In the genomic region with DNA sequence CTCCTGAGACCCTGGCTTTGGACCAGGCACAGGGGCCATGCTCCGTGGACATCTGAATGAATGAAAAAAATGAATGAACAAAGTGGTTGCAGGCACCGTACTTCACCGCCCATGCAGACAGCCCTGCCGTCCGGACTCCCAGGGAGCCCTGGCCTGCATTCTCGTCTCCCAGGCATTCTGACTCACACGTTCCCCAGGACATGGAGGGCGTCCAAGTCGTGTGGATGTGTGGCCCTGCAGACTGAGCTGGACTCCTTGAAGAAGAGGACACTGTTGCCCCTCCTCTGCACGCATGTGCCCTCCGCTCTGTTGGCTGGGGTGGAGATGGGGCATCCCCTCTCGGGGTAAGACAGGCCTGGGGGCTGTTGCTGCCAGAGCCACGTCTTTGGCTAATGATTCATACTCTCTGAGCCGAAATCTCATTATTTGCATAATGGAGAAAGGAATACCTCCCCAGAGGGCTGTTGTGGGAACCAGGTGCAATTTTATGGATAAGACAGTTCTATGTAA, we compare ENCODE assay signal across 9 cellular contexts. TPM values are rescaled to one million over a fixed set of nuclear protein-coding genes. Genes with fewer than 3 reads are reported as not detected.
DNase-seq lines count a peak whose midpoint lies in the region; ATAC-seq and TF ChIP-seq lines count a peak whose summit lies in the region.
"Had no signal": no experiment of that assay in that cellular context is flagged by ENCODE, and none has a peak within 500 bp of the region (broad histone marks: within the 10 kb centered on the region; RNA-seq: fewer than 3 reads in every experiment).

No MANE protein-coding gene starts in this region.

- H3K27ac Mint-ChIP-seq in GM23338: no peak overlapping the region

- H3K9me2 ChIP-seq in PC-9 (ENCODE audit: insufficient read depth): no peaks in the 10 kb centered on the region
- no peaks in the 10 kb centered on the region for H3K9me2 ChIP-seq in GM23338 (ENCODE audit: insufficient read depth)

- ATAC-seq in GM18858 (IDR thresholded peaks at IDR 0.05; ENCODE audit: unreplicated experiment) (no peak), GM18861 (IDR thresholded peaks at IDR 0.05; ENCODE audit: unreplicated experiment) (no peak), GM23338 (no peak)

- intact Hi-C loops in PC-9 (cut with micrococcal nuclease; ENCODE audit: unreplicated experiment): loop anchor here (1.0 to 10.0 kb wide), 4 partner anchors 49 to 121 kb away; partner anchors contain the start of gene RTL6

- DNase-seq in G401 (ENCODE audit: low spot score): peak; percentile 11
- peak; percentile 89 to 94 for DNase-seq in PC-9
- DNase-seq in glomerular visceral epithelial cell (ENCODE audit: extremely low spot score): peak; percentile 98
- peak; percentile 65 for DNase-seq in retinal pigment epithelial cell (ENCODE audit: low read depth)
- DNase-seq in activated naive CD4-positive, alpha-beta T cell treated with anti-CD3 and anti-CD28 coated beads, Interleukin-2, amount 50 U/mL, for 16 hours: no peak
- DNase-seq in GM23338 (ENCODE audit: low spot score): no peak
- DNase-seq: NCI-H774 had no signal

- POLR2A ChIA-PET in PC-9 (lab: Charles Lee; ENCODE audit: unreplicated experiment): no interaction called here

- peaks cover 2% of the 10 kb centered on the region for H3K27me3 Mint-ChIP-seq in GM23338 (ENCODE audit: insufficient read depth, low read depth, poor library complexity)

- no peaks in the 10 kb centered on the region; the same call in none of the 3 replicates for H3K4me1 Mint-ChIP-seq in GM23338

- H3F3A ChIP-seq in PC-9 (ENCODE audit: insufficient read depth, low read depth) (peaks cover 55% of the 10 kb centered on the region), GM23338 (replicated peaks; ENCODE audit: low read depth) (no peaks in the 10 kb centered on the region)

- H3K4me2 ChIP-seq in PC-9 (peak overlapping the region; percentile 77), GM23338 (no peak overlapping the region)

- no peak overlapping the region for H3K4me3 Mint-ChIP-seq in GM23338

- H4K20me1 ChIP-seq in PC-9 (ENCODE audit: insufficient read depth) (no peaks in the 10 kb centered on the region), GM23338 (replicated peaks; ENCODE audit: insufficient read depth) (no peaks in the 10 kb centered on the region)

- CTCF ChIA-PET in PC-9 (lab: Charles Lee): no interaction called here

- no peaks in the 10 kb centered on the region; the same call in 2 of the 3 replicates for H3K36me3 Mint-ChIP-seq in GM23338 (ENCODE audit: low read depth)

- H3K79me2 ChIP-seq in PC-9 (ENCODE audit: low read depth) (no peaks in the 10 kb centered on the region), GM23338 (replicated peaks; ENCODE audit: insufficient read depth) (no peaks in the 10 kb centered on the region)

- peak overlapping the region; percentile 24; the same call in 1 of the 2 replicates for H3K4me3 ChIP-seq in PC-9
- no peak overlapping the region for H3K4me3 ChIP-seq in retinal pigment epithelial cell (ENCODE audit: low read length)
- no peak overlapping the region for H3K4me3 ChIP-seq in GM23338

- no TSS peak for BruUV-seq in PC-9 (replicated peaks; lab: Mats Ljungman, UMichigan)

- H2AFZ ChIP-seq in PC-9 (no peak overlapping the region; the same call in 1 of the 2 replicates), GM23338 (no peak overlapping the region)

- H3K36me3 ChIP-seq in PC-9 (ENCODE audit: low read depth) (no peaks in the 10 kb centered on the region), GM23338 (ENCODE audit: insufficient read depth) (no peaks in the 10 kb centered on the region)

- peaks cover 4% of the 10 kb centered on the region for H3K9me3 Mint-ChIP-seq in GM23338

- in situ Hi-C loops in G401 (cut with HindIII; ENCODE audit: low sequenced_read_pairs): no loop called here

- no peak for TF ChIP-seq CTCF in PC-9 (conservative IDR thresholded peaks at IDR 0.05)
- TF ChIP-seq CTCF in retinal pigment epithelial cell (conservative IDR thresholded peaks at IDR 0.05; ENCODE audit: low read depth, low read length): no peak
- no peak for TF ChIP-seq CTCF in GM23338 (conservative IDR thresholded peaks at IDR 0.05; ENCODE audit: low read depth in 2 of 2)

- H3K9me3 ChIP-seq in PC-9 (ENCODE audit: insufficient read depth, low read depth): no peaks in the 10 kb centered on the region; the same call in 1 of the 2 replicates

- H3K4me1 ChIP-seq in PC-9 (replicated peaks; ENCODE audit: insufficient read depth): peaks cover 72% of the 10 kb centered on the region
- H3K4me1 ChIP-seq in GM23338 (ENCODE audit: insufficient read depth): no peaks in the 10 kb centered on the region

- peak overlapping the region; percentile 89 for H3K27ac ChIP-seq in PC-9
- no peak overlapping the region for H3K27ac ChIP-seq in GM23338 (ENCODE audit: low read depth)

- no peaks in the 10 kb centered on the region for H3K27me3 ChIP-seq in PC-9 (ENCODE audit: insufficient read depth, low read depth)
- H3K27me3 ChIP-seq in GM23338 (ENCODE audit: insufficient read depth): no peaks in the 10 kb centered on the region

TF ChIP-seq in GM23338, 12 proteins besides CTCF, POLR2A, EP300 and RAD21 (continues in another document):
- no peak for TF ChIP-seq ZNF331 (CRISPR knock-in tag; IDR thresholded peaks at IDR 0.05; ENCODE audit: low read depth)
- TF ChIP-seq, protein P1, sequence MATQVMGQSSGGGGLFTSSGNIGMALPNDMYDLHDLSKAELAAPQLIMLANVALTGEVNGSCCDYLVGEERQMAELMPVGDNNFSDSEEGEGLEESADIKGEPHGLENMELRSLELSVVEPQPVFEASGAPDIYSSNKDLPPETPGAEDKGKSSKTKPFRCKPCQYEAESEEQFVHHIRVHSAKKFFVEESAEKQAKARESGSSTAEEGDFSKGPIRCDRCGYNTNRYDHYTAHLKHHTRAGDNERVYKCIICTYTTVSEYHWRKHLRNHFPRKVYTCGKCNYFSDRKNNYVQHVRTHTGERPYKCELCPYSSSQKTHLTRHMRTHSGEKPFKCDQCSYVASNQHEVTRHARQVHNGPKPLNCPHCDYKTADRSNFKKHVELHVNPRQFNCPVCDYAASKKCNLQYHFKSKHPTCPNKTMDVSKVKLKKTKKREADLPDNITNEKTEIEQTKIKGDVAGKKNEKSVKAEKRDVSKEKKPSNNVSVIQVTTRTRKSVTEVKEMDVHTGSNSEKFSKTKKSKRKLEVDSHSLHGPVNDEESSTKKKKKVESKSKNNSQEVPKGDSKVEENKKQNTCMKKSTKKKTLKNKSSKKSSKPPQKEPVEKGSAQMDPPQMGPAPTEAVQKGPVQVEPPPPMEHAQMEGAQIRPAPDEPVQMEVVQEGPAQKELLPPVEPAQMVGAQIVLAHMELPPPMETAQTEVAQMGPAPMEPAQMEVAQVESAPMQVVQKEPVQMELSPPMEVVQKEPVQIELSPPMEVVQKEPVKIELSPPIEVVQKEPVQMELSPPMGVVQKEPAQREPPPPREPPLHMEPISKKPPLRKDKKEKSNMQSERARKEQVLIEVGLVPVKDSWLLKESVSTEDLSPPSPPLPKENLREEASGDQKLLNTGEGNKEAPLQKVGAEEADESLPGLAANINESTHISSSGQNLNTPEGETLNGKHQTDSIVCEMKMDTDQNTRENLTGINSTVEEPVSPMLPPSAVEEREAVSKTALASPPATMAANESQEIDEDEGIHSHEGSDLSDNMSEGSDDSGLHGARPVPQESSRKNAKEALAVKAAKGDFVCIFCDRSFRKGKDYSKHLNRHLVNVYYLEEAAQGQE (IDR thresholded peaks at IDR 0.05; ENCODE audit: unreplicated experiment): no peak

RNA-seq across cellular contexts. Expression of gene RTL6, which starts 49.7 kb away (rescaled TPM):
- total RNA-seq in G401 (2014; rRNA removed; shearing (Covaris generic)): 11.4 and 12.3 TPM in 2 replicates
- total RNA-seq in PC-9 (2021): 25.0 and 25.1 TPM in 2 replicates
- 21.4 and 28.8 TPM in 2 replicates for total RNA-seq in GM23338 (2014; rRNA removed; shearing (Covaris generic))
- polyA plus RNA-seq in GM23338 (2016; fragmentation: Nextera tagmentation; extraction: Ambion mirVana): 7.7 and 8.2 TPM in 2 replicates

Comparison
In these comparisons a context has a peak if more than half of its experiments do, and no peak if none do; other contexts are left out.
1. DNase-seq: peak in G401 (single experiment), PC-9 (2 of 2), glomerular visceral epithelial cell (single experiment) and retinal pigment epithelial cell (single experiment); none in activated naive CD4-positive, alpha-beta T cell treated with anti-CD3 and anti-CD28 coated beads, Interleukin-2, amount 50 U/mL, for 16 hours (single experiment) and GM23338 (single experiment).